Comparison of ENCODE assay signal across 10 cellular contexts in the genomic region with DNA sequence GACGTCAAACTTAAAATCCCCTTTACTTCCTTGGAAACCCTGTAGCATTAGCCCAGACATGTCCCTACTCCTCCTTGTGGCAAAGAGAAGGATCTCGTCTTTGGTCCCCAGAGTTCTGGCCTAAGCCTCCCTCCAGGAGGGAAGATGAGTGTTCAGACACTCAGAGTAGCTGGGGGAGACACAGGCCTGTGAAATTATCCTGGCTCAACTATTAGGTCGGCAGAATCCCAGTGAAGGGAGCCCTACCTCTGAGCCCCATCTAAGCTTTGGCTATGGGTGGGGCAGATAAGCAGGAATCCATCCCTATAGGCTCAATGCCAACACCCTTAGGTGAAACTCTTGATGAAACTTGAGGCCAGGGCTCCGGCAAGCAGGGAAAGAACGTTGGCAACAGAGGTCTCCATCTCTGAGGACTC. TPM values are rescaled to one million over a fixed set of nuclear protein-coding genes. Genes with fewer than 3 reads are reported as not detected.
A peak's percentile ranks its signal among the peaks of the same experiment; 100 is the strongest.
DNase-seq lines count a peak whose midpoint lies in the region; ATAC-seq, FAIRE-seq and TF ChIP-seq lines count a peak whose summit lies in the region.
"Had no signal": no experiment of that assay in that cellular context is flagged by ENCODE, and none has a peak within 500 bp of the region (broad histone marks: within the 10 kb centered on the region; RNA-seq: fewer than 3 reads in every experiment).

No MANE protein-coding gene starts in this region.

- no peak overlapping the region for H3K4me3 ChIP-seq in astrocyte of the spinal cord (ENCODE audit: low read depth, low read length)
- H3K4me3 ChIP-seq in lower lobe of right lung: no peak overlapping the region

- H3K4me1 ChIP-seq in lower lobe of right lung: peaks cover 23% of the 10 kb centered on the region

- peak overlapping the region; percentile 99 for H3K27ac ChIP-seq in lower lobe of right lung

- no peak for ATAC-seq in lower lobe of right lung
- no peak for ATAC-seq in HG03139 (IDR thresholded peaks at IDR 0.05; ENCODE audit: unreplicated experiment)
- ATAC-seq in left lobe of liver: no peak

- peaks cover 12% of the 10 kb centered on the region for H3K36me3 ChIP-seq in lower lobe of right lung

- no peak for FAIRE-seq in frontal cortex (lab: Jason Lieb, UNC)
- FAIRE-seq: GM19239 had no signal

- in situ Hi-C loops in astrocyte of the spinal cord (cut with HindIII; ENCODE audit: low sequenced_read_pairs): no loop called here

- no peaks in the 10 kb centered on the region for H3K27me3 ChIP-seq in lower lobe of right lung (ENCODE audit: low read depth)

- intact Hi-C loops in lower lobe of right lung (cut with DNase I): no loop called here

- TF ChIP-seq CTCF in astrocyte of the spinal cord (IDR thresholded peaks at IDR 0.05; ENCODE audit: low read depth, low read length) (peak; percentile 46), lower lobe of right lung (IDR thresholded peaks at IDR 0.05) (no peak)

- DNase-seq in AG08396 (ENCODE audit: low spot score) (peak; percentile 56), HT-29 (ENCODE audit: low spot score) (peak; percentile 53), astrocyte of the spinal cord (ENCODE audit: low read depth, low spot score) (peak; percentile 47), lower lobe of right lung (no peak), frontal cortex (ENCODE audit: low spot score in 2 of 2) (no peak), left lobe of liver (ENCODE audit: low spot score) (no peak)
- no peak for DNase-seq in stimulated activated naive CD4-positive, alpha-beta T cell treated with Interleukin-2 at 50 U/mL for 16 hours (lab: John Stamatoyannopoulos, UW)
- DNase-seq: DMS79 treated with DMSO at 0.1 percent for 48 hours had no signal

- no peaks in the 10 kb centered on the region for H3K9me3 ChIP-seq in lower lobe of right lung

RNA-seq across cellular contexts. Expression of a gene that starts 1.7 kb away (rescaled TPM):
- total RNA-seq in HT-29 (2014; rRNA removed; shearing (Covaris generic)): 170 and 192 TPM in 2 replicates
- 47.5 TPM for total RNA-seq in lower lobe of right lung
- total RNA-seq in frontal cortex: under 0.01 TPM
- total RNA-seq in left lobe of liver: 0.40 TPM

RNA-seq across cellular contexts. Expression of a gene that starts 28.8 kb away (rescaled TPM):
- total RNA-seq in HT-29 (2014; rRNA removed; shearing (Covaris generic)): 25.2 and 37.2 TPM in 2 replicates
- 25.9 TPM for total RNA-seq in lower lobe of right lung
- total RNA-seq in frontal cortex: 8.6 TPM
- 15.9 TPM for total RNA-seq in left lobe of liver

RNA-seq across cellular contexts. Expression of a gene that starts 34.8 kb away (rescaled TPM):
- total RNA-seq in HT-29 (2014; rRNA removed; shearing (Covaris generic)): 22.9 and 30.0 TPM in 2 replicates
- total RNA-seq in lower lobe of right lung: 29.1 TPM
- total RNA-seq in frontal cortex: 5.7 TPM
- 10.3 TPM for total RNA-seq in left lobe of liver

RNA-seq across cellular contexts. Expression of a gene that starts 39.0 kb away (rescaled TPM):
- total RNA-seq in HT-29 (2014; rRNA removed; shearing (Covaris generic)): 17.4 and 27.5 TPM in 2 replicates
- total RNA-seq in lower lobe of right lung (16.1 TPM), frontal cortex (9.8 TPM), left lobe of liver (7.1 TPM)

RNA-seq across cellular contexts. Expression of a gene that starts 52.5 kb away (rescaled TPM):
- total RNA-seq in HT-29 (2014; rRNA removed; shearing (Covaris generic)): 17.6 and 18.4 TPM in 2 replicates
- total RNA-seq in lower lobe of right lung: 2.2 TPM
- total RNA-seq in frontal cortex: not detected
- 79.2 TPM for total RNA-seq in left lobe of liver

Comparison
In these comparisons a context has a peak if more than half of its experiments do, and no peak if none do; other contexts are left out.
1. DNase-seq: peak in AG08396 (single experiment), HT-29 (single experiment) and astrocyte of the spinal cord (single experiment); none in lower lobe of right lung (single experiment), frontal cortex (0 of 2), left lobe of liver (single experiment) and stimulated activated naive CD4-positive, alpha-beta T cell treated with Interleukin-2 at 50 U/mL for 16 hours (single experiment).
2. RNA of a gene that starts 1.7 kb away (total RNA-seq): 170 to 192 TPM in HT-29 and 47.5 TPM in lower lobe of right lung (single experiment); 0.40 TPM in left lobe of liver (single experiment) and under 0.01 TPM in frontal cortex (single experiment); every median in the first group is over 10 times any median in the second.